12 cellular contexts compared by ENCODE assay signal in the genomic region with DNA sequence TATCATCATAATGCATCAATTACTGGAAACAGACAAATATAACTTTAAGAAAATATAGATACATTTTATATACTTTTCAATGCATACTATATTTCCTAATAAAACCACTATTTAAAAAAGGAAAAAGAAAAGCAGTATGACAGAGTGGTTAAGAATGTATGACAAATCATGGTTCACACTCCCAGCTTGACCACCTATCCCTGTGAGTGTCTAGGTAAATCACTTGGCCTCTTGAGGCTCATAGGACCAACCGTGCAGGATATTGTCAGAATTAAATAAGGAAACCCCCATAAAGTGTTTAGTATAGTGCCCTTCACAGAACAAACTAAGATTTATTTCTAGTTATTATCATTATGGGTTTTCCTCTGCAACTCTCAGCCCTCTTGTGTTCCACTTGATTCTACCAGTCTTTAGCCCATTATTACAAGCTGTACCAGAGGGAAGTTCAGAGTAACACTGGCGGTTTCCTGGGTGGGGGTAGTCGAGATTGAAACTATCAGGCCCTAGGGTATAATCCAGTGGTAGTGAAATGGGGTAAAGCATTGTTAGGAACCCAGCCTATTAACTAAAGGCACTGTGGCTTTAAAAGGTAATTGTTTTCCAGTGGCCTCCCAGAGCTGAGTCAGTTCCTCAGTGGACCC. TPM values are rescaled to one million over a fixed set of nuclear protein-coding genes. Genes with fewer than 3 reads are reported as not detected.
DNase-seq lines count a peak whose midpoint lies in the region; ATAC-seq, FAIRE-seq and TF ChIP-seq lines count a peak whose summit lies in the region.
"Had no signal": no experiment of that assay in that cellular context is flagged by ENCODE, and none has a peak within 500 bp of the region (broad histone marks: within the 10 kb centered on the region; RNA-seq: fewer than 3 reads in every experiment).

No MANE protein-coding gene starts in this region.

- CTCF ChIA-PET in A549 (lab: Yijun Ruan, JAX): interaction anchor here (0.9 to 1.3 kb wide), 2 partner anchors 58 to 60 kb away, joined by 5 read pairs; no protein-coding TSS in a partner anchor
- CTCF ChIA-PET in HEK293T (lab: Yijun Ruan, JAX): no interaction called here

- H3K27me3 ChIP-seq in fibroblast of lung (ENCODE audit: control insufficient read depth, insufficient read depth, low read length) (no peaks in the 10 kb centered on the region), WERI-Rb-1 (ENCODE audit: insufficient read depth, low read depth, severe bottlenecking) (peaks cover 81% of the 10 kb centered on the region)
- H3K27me3 ChIP-seq: esophagus squamous epithelium had no signal

- H3K4me2 ChIP-seq in A549 (peak overlapping the region; percentile 47), fibroblast of lung (ENCODE audit: extremely low read depth, insufficient read depth, low read length) (peak overlapping the region; percentile 54)

- no peaks in the 10 kb centered on the region for H3K79me2 ChIP-seq in fibroblast of lung (ENCODE audit: control insufficient read depth, insufficient read depth, low read length)

- H2AFZ ChIP-seq in fibroblast of lung (ENCODE audit: low read length): no peak overlapping the region

- DNase-seq in A549 (ENCODE audit: low read depth in 1 of 2, low spot score in 1 of 2) (peak in 1 of 2 experiments; percentile 11), NCI-H460 (ENCODE audit: extremely low read depth, low read depth) (peak; percentile 43), fibroblast of lung (ENCODE audit: low read depth in 2 of 2) (peak in 1 of 2 donors; percentile 79), WERI-Rb-1 (no peak), DMS79 (lab: John Stamatoyannopoulos, UW) (no peak), HEK293T (ENCODE audit: extremely low spot score) (no peak)
- no peak for DNase-seq in stimulated activated naive CD4-positive, alpha-beta T cell (lab: John Stamatoyannopoulos, UW)
- DNase-seq: esophagus squamous epithelium, NCI-H526 treated with DMSO at 0.1 percent for 48 hours, substantia nigra had no signal

- no peak for TF ChIP-seq RAD21 in A549 (conservative IDR thresholded peaks at IDR 0.05 in 1 of 2, IDR thresholded peaks at IDR 0.05 in 1 of 2)

- H4K20me1 ChIP-seq in fibroblast of lung (ENCODE audit: control insufficient read depth, extremely low read depth, insufficient read depth, low read length): no peaks in the 10 kb centered on the region

- WGBS in A549 (ENCODE audit: missing lambda C conversion rate): 1% methylated on average over 3 of the region's 3 CpGs

- no peaks in the 10 kb centered on the region; the same call in 2 of the 3 replicates for H3K4me1 ChIP-seq in A549
- peaks cover 3% of the 10 kb centered on the region for H3K4me1 ChIP-seq in fibroblast of lung (ENCODE audit: control insufficient read depth, extremely low read depth, insufficient read depth, low read length)
- H3K4me1 ChIP-seq: esophagus squamous epithelium had no signal

- no peak for TF ChIP-seq EP300 in A549 (IDR thresholded peaks at IDR 0.05)

- no peak overlapping the region for H3K9ac ChIP-seq in fibroblast of lung (ENCODE audit: insufficient read depth, low read length)

- POLR2A ChIA-PET in A549 (lab: Yijun Ruan, JAX): no interaction called here
- POLR2A ChIA-PET in HEK293T (lab: Yijun Ruan, JAX): no interaction called here

- H3K36me3 ChIP-seq in fibroblast of lung (ENCODE audit: control insufficient read depth, insufficient read depth, low read length): no peaks in the 10 kb centered on the region
- no peaks in the 10 kb centered on the region for H3K36me3 ChIP-seq in WERI-Rb-1
- H3K36me3 ChIP-seq: esophagus squamous epithelium had no signal

- TF ChIP-seq CTCF in A549 (IDR thresholded peaks at IDR 0.05) (no peak), fibroblast of lung (conservative IDR thresholded peaks at IDR 0.05 in 1 of 2, IDR thresholded peaks at IDR 0.05 in 1 of 2; ENCODE audit: low read depth in 1 of 2, low read length in 2 of 2) (no peak), WERI-Rb-1 (IDR thresholded peaks at IDR 0.05; ENCODE audit: low read depth, low read length) (no peak)

- no peak for TF ChIP-seq POLR2A in A549 (IDR thresholded peaks at IDR 0.05; ENCODE audit: low read length)

- H3K27ac ChIP-seq in A549 (peak overlapping the region; percentile 50 to 71; a peak in 5 of 6 replicates), fibroblast of lung (ENCODE audit: insufficient read depth, low read length) (peak overlapping the region; percentile 28), WERI-Rb-1 (no peak overlapping the region)
- H3K27ac ChIP-seq: esophagus squamous epithelium had no signal

- ATAC-seq in A549 (peak; percentile 69 to 72; a peak in 4 of 6 replicates), GM21825 (IDR thresholded peaks at IDR 0.05; ENCODE audit: unreplicated experiment) (peak; percentile 31)

- H3K4me3 ChIP-seq in A549 (no peak overlapping the region), fibroblast of lung (replicated peaks in 1 of 4; ENCODE audit: control extremely low read depth in 1 of 4, insufficient read depth in 1 of 4, low read depth in 3 of 4, low read length in 4 of 4) (no peak overlapping the region), WERI-Rb-1 (ENCODE audit: low read depth, low read length) (no peak overlapping the region)
- H3K4me3 ChIP-seq: esophagus squamous epithelium had no signal

- no peak for FAIRE-seq in A549 (lab: Jason Lieb, UNC)

- H3K9me3 ChIP-seq in A549 (no peaks in the 10 kb centered on the region), fibroblast of lung (ENCODE audit: control insufficient read depth, insufficient read depth, low read depth, low read length) (no peaks in the 10 kb centered on the region), WERI-Rb-1 (ENCODE audit: severe bottlenecking) (no peaks in the 10 kb centered on the region)
- H3K9me3 ChIP-seq: esophagus squamous epithelium had no signal

TF ChIP-seq in A549, 52 proteins besides CTCF, POLR2A, EP300 and RAD21 (continues in another document):
- TF ChIP-seq CHD4 (IDR thresholded peaks at IDR 0.05; ENCODE audit: borderline replicate concordance) (no peak), HDAC2 (IDR thresholded peaks at IDR 0.05) (no peak), RARB (CRISPR knock-in tag; IDR thresholded peaks at IDR 0.05) (no peak), SMC3 (IDR thresholded peaks at IDR 0.05) (no peak), EHMT2 (IDR thresholded peaks at IDR 0.05; ENCODE audit: low read depth) (no peak), FOSB (CRISPR knock-in tag; IDR thresholded peaks at IDR 0.05) (no peak), GATA3 (IDR thresholded peaks at IDR 0.05; ENCODE audit: borderline replicate concordance) (no peak), CHD2 (IDR thresholded peaks at IDR 0.05; ENCODE audit: low read length, partially characterized antibody) (no peak), RNF2 (IDR thresholded peaks at IDR 0.05; ENCODE audit: borderline replicate concordance, low read depth) (no peak), ESRRA (IDR thresholded peaks at IDR 0.05; ENCODE audit: borderline replicate concordance, low read length) (no peak), FOXS1 (CRISPR knock-in tag; IDR thresholded peaks at IDR 0.05) (no peak)
- TF ChIP-seq, protein P1, sequence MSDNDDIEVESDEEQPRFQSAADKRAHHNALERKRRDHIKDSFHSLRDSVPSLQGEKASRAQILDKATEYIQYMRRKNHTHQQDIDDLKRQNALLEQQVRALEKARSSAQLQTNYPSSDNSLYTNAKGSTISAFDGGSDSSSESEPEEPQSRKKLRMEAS (IDR thresholded peaks at IDR 0.05): no peak

TF ChIP-seq in HEK293T, 16 proteins besides CTCF, POLR2A, EP300 and RAD21:
- TF ChIP-seq ARNT (IDR thresholded peaks at IDR 0.05) (no peak), SUZ12 (IDR thresholded peaks at IDR 0.05) (no peak), SP1 (IDR thresholded peaks at IDR 0.05) (no peak), ZNF384 (IDR thresholded peaks at IDR 0.05) (no peak), L3MBTL2 (conservative IDR thresholded peaks at IDR 0.05) (no peak), FOXM1 (IDR thresholded peaks at IDR 0.05; ENCODE audit: borderline replicate concordance) (no peak), ELF4 (IDR thresholded peaks at IDR 0.05) (no peak), CTBP1 (IDR thresholded peaks at IDR 0.05; ENCODE audit: borderline replicate concordance) (no peak), NFRKB (IDR thresholded peaks at IDR 0.05) (no peak), TARDBP (IDR thresholded peaks at IDR 0.05) (no peak), HDGF (IDR thresholded peaks at IDR 0.05; ENCODE audit: borderline replicate concordance) (no peak), LEF1 (IDR thresholded peaks at IDR 0.05; ENCODE audit: borderline replicate concordance) (no peak), FOXK2 (IDR thresholded peaks at IDR 0.05) (no peak), BHLHE40 (IDR thresholded peaks at IDR 0.05; ENCODE audit: borderline replicate concordance) (no peak)
- TF ChIP-seq, protein P2, sequence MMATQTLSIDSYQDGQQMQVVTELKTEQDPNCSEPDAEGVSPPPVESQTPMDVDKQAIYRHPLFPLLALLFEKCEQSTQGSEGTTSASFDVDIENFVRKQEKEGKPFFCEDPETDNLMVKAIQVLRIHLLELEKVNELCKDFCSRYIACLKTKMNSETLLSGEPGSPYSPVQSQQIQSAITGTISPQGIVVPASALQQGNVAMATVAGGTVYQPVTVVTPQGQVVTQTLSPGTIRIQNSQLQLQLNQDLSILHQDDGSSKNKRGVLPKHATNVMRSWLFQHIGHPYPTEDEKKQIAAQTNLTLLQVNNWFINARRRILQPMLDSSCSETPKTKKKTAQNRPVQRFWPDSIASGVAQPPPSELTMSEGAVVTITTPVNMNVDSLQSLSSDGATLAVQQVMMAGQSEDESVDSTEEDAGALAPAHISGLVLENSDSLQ (IDR thresholded peaks at IDR 0.05): no peak

RNA-seq across cellular contexts. Expression of a gene that starts 55.5 kb away (rescaled TPM):
- 0.12 and 0.17 TPM in 2 replicates for polyA plus RNA-seq in A549 (2011; rRNA removed)
- 0.03 and 0.05 TPM in 2 replicates for polyA plus RNA-seq in A549 (2012; cell fraction: cytosol; rRNA removed)
- 0.04 TPM in 1 of 2 replicates, not detected in the other for polyA plus RNA-seq in A549 (2012; cell fraction: nucleus; rRNA removed)
- 0.03 to 0.15 TPM (median 0.06 TPM) in 3 replicates for polyA plus RNA-seq in A549 (2017; fragmentation: RNase III; extraction: RNeasy Plus Mini Kit Qiagen cat#74134 plus additional on column Dnase treatment)
- polyA minus RNA-seq in A549 (2011; rRNA and poly(A)+ RNA removed): 0.17 and 0.19 TPM in 2 replicates
- total RNA-seq in NCI-H460 (2014; rRNA removed; shearing (Covaris generic)): 57.4 and 73.3 TPM in 2 replicates
- 37.3 and 40.3 TPM in 2 replicates for polyA plus RNA-seq in NCI-H460 (2014; cell fraction: nucleus; rRNA removed)
- total RNA-seq in fibroblast of lung: 1.3 and 2.0 TPM in 2 replicates
- 0.19 and 1.2 TPM in 2 replicates for polyA plus RNA-seq in fibroblast of lung
- polyA plus RNA-seq in fibroblast of lung (2012): 0.09 and 1.1 TPM in 2 replicates
- polyA minus RNA-seq in fibroblast of lung (ENCODE audit: low replicate concordance): 0.56 and 1.3 TPM in 2 replicates
- total RNA-seq: osteocyte had no signal

Comparison
In these comparisons a context has a peak if more than half of its experiments do, and no peak if none do; other contexts are left out.
1. RNA of a gene that starts 55.5 kb away (total RNA-seq): 57.4 to 73.3 TPM in NCI-H460; 1.3 to 2.0 TPM in fibroblast of lung; every median in the first group is over 10 times any median in the second.